In genomic region chr12:54184024-54184805, GRCh38 we compare ENCODE assay signal across 29 cellular contexts.
"Had no signal": no experiment of that assay in that cellular context is flagged by ENCODE, and none has a peak within 500 bp of the region (broad histone marks: within the 10 kb centered on the region; RNA-seq: fewer than 3 reads in every experiment).

No MANE protein-coding gene starts in this region.

- ATAC-seq: left colon; left lung; naive thymus-derived CD8-positive, alpha-beta T cell; psoas muscle; right lobe of liver; stimulated activated memory B cell treated with anti-CD40 and anti-IgM and Interleukin-4, amounts not matched to agents 10 μg/mL and 1 μg/mL and 100 μg/mL, for 72 hours; stimulated activated naive CD8-positive, alpha-beta T cell treated with anti-CD3 and anti-CD28 coated beads, Interleukin-15, amount 100 ng/mL, for 72 hours had no signal

- H3K4me3 ChIP-seq: left lung, lower lobe of right lung, neural progenitor cell, psoas muscle, right lobe of liver, smooth muscle cell, testis, thyroid gland, transverse colon, upper lobe of left lung, vagina had no signal

- H3K4me3 Mint-ChIP-seq: immature natural killer cell; naive thymus-derived CD8-positive, alpha-beta T cell; neural progenitor cell; stimulated activated memory B cell treated with anti-CD40 and anti-IgM and Interleukin-4, amounts not matched to agents 10 μg/mL and 1 μg/mL and 100 μg/mL, for 72 hours; stimulated activated naive CD8-positive, alpha-beta T cell treated with anti-CD3 and anti-CD28 coated beads, Interleukin-15, amount 100 ng/mL, for 72 hours had no signal

- H3K9me3 ChIP-seq: left lung, lower lobe of right lung, neutrophil, psoas muscle, right lobe of liver, testis, thyroid gland, transverse colon, upper lobe of left lung, vagina had no signal

- H3K4me1 ChIP-seq: neural progenitor cell had no signal

- H3K27ac Mint-ChIP-seq: immature natural killer cell; naive thymus-derived CD8-positive, alpha-beta T cell; nephron; neural progenitor cell; stimulated activated memory B cell treated with anti-CD40 and anti-IgM and Interleukin-4, amounts not matched to agents 10 μg/mL and 1 μg/mL and 100 μg/mL, for 72 hours; stimulated activated naive CD8-positive, alpha-beta T cell treated with anti-CD3 and anti-CD28 coated beads, Interleukin-15, amount 100 ng/mL, for 72 hours had no signal

- H3K27me3 Mint-ChIP-seq: naive thymus-derived CD8-positive, alpha-beta T cell; stimulated activated memory B cell treated with anti-CD40 and anti-IgM and Interleukin-4, amounts not matched to agents 10 μg/mL and 1 μg/mL and 100 μg/mL, for 72 hours; stimulated activated naive CD8-positive, alpha-beta T cell treated with anti-CD3 and anti-CD28 coated beads, Interleukin-15, amount 100 ng/mL, for 72 hours had no signal

- H3K9me3 Mint-ChIP-seq: immature natural killer cell; naive thymus-derived CD8-positive, alpha-beta T cell; nephron; neural progenitor cell; stimulated activated memory B cell treated with anti-CD40 and anti-IgM and Interleukin-4, amounts not matched to agents 10 μg/mL and 1 μg/mL and 100 μg/mL, for 72 hours; stimulated activated naive CD8-positive, alpha-beta T cell treated with anti-CD3 and anti-CD28 coated beads, Interleukin-15, amount 100 ng/mL, for 72 hours had no signal

- DNase-seq: hypothalamus; immature natural killer cell; kidney; left colon; left lung; lower lobe of right lung; mammary epithelial cell; mesenchymal stem cell; naive thymus-derived CD8-positive, alpha-beta T cell; occipital lobe; psoas muscle; right lobe of liver; stimulated activated CD4-positive, alpha-beta T cell treated with anti-CD3 and anti-CD28 coated beads, Interleukin-1b, Interleukin-23, amount 100 ng/mL, for 48 hours; stimulated activated CD4-positive, alpha-beta T cell treated with anti-CD3 and anti-CD28 coated beads, Interleukin-2, amount 100 ng/mL, for 48 hours; stimulated activated CD4-positive, alpha-beta T cell treated with anti-CD3 and anti-CD28 coated beads, Interleukin-4, amount 100 ng/mL, for 4 hours; stimulated activated CD8-positive, alpha-beta memory T cell treated with anti-CD3 and anti-CD28 coated beads, Interleukin-4, amount 100 ng/mL, for 48 hours; stimulated activated naive CD4-positive, alpha-beta T cell treated with Interleukin-2 at 50 U/mL for 16 hours; stimulated activated naive CD8-positive, alpha-beta T cell treated with anti-CD3 and anti-CD28 coated beads, Interleukin-15, amount 100 ng/mL, for 72 hours; testis; thyroid gland; transverse colon; upper lobe of left lung had no signal

- H3K36me3 ChIP-seq: neural progenitor cell had no signal

- H3K27ac ChIP-seq: left lung, lower lobe of right lung, neural progenitor cell, neutrophil, parathyroid adenoma, psoas muscle, right lobe of liver, testis, thyroid gland, transverse colon, upper lobe of left lung, vagina had no signal
